ENCODE assay signal across 8 cellular contexts in the genomic region with DNA sequence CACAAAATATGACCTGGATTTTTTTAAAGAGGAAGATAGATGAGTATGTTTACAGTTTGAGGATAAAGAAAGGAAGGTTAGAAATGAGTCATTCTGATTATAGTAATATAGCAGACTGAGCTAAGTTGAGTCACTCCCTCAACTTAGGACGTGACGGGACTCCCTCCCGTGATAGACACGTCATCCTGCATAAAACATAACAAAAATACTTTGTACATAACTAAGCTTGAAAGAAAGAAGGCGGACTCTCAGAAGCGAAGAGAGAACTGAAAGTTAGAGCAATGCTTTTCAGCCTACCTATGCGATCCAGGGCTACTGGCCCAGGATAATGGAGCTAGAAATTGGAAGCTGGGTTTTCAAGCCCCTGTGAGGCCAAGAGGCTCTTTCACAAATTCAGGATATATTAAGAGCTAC. TPM values are rescaled to one million over a fixed set of nuclear protein-coding genes. Genes with fewer than 3 reads are reported as not detected.
A peak's percentile ranks its signal among the peaks of the same experiment; 100 is the strongest.
DNase-seq lines count a peak whose midpoint lies in the region; ATAC-seq and TF ChIP-seq lines count a peak whose summit lies in the region.

No MANE protein-coding gene starts in this region.

- no peaks in the 10 kb centered on the region for H3K4me1 ChIP-seq in CD8-positive, alpha-beta T cell (ENCODE audit: insufficient read depth, low read length)
- H3K4me1 ChIP-seq in gastroesophageal sphincter, result no peaks in the 10 kb centered on the region

- peak in 3 of 7 experiments; percentile 6 to 31 (median 21) for DNase-seq in CD8-positive, alpha-beta T cell
- DNase-seq in HS-27A (ENCODE audit: low read depth) (peak; percentile 69), putamen (ENCODE audit: low spot score) (no peak), NCI-H187 treated with DMSO at 0.1 percent for 48 hours (lab: John Stamatoyannopoulos, UW) (no peak)
- peak; percentile 65 for DNase-seq in activated CD4-positive, alpha-beta memory T cell treated with anti-CD3 and anti-CD28 coated beads, Interleukin-2, amount 10 ng/mL, durations not matched to agents 7 days and 5 days
- DNase-seq in stimulated activated CD8-positive, alpha-beta memory T cell treated with anti-CD3 and anti-CD28 coated beads, Interleukin-4, amount 100 ng/mL, for 48 hours, result peak; percentile 50

- intact Hi-C loops in CD8-positive, alpha-beta T cell (cut with DNase I, micrococcal nuclease), result loop anchor here in 1 of 2 experiments (10.0 kb wide), 1 partner anchor 1405 kb away; no protein-coding TSS in a partner anchor

- H3K4me1 Mint-ChIP-seq in CD8-positive, alpha-beta T cell (ENCODE audit: low read depth), result no peaks in the 10 kb centered on the region
- peaks cover 19% of the 10 kb centered on the region for H3K4me1 Mint-ChIP-seq in activated CD4-positive, alpha-beta memory T cell treated with anti-CD3 and anti-CD28 coated beads, Interleukin-2, amount 10 ng/mL, durations not matched to agents 7 days and 5 days

- no peak overlapping the region for H3K27ac ChIP-seq in CD8-positive, alpha-beta T cell (ENCODE audit: low read depth, low read length)
- H3K27ac ChIP-seq in gastroesophageal sphincter, result no peak overlapping the region

- no peak overlapping the region for H3K27ac Mint-ChIP-seq in CD8-positive, alpha-beta T cell
- H3K27ac Mint-ChIP-seq in activated CD4-positive, alpha-beta memory T cell treated with anti-CD3 and anti-CD28 coated beads, Interleukin-2, amount 10 ng/mL, durations not matched to agents 7 days and 5 days, result peak overlapping the region; percentile 79

- TF ChIP-seq EP300 in gastroesophageal sphincter (IDR thresholded peaks at IDR 0.05), result no peak

- ATAC-seq in CD8-positive, alpha-beta T cell, result peak; percentile 87
- ATAC-seq in GM21381 (IDR thresholded peaks at IDR 0.05; ENCODE audit: unreplicated experiment) (peak; percentile 90), gastroesophageal sphincter (peak; percentile 57)

- TF ChIP-seq POLR2A in gastroesophageal sphincter (IDR thresholded peaks at IDR 0.05), result no peak

- no peaks in the 10 kb centered on the region for H3K9me3 Mint-ChIP-seq in CD8-positive, alpha-beta T cell
- H3K9me3 Mint-ChIP-seq in activated CD4-positive, alpha-beta memory T cell treated with anti-CD3 and anti-CD28 coated beads, Interleukin-2, amount 10 ng/mL, durations not matched to agents 7 days and 5 days, result no peaks in the 10 kb centered on the region

- no peaks in the 10 kb centered on the region for H3K36me3 Mint-ChIP-seq in CD8-positive, alpha-beta T cell
- H3K36me3 Mint-ChIP-seq in activated CD4-positive, alpha-beta memory T cell treated with anti-CD3 and anti-CD28 coated beads, Interleukin-2, amount 10 ng/mL, durations not matched to agents 7 days and 5 days (ENCODE audit: low read depth), result no peaks in the 10 kb centered on the region

- 13 to 16% methylated on average over 3 to 7 of the region's 7 CpGs for WGBS in gastroesophageal sphincter (ENCODE audit: low coverage in 1 of 2), 2 donors

- POLR2A ChIA-PET in CD8-positive, alpha-beta T cell (lab: Charles Lee), result no interaction called here
- POLR2A ChIA-PET in activated CD4-positive, alpha-beta memory T cell treated with anti-CD3 and anti-CD28 coated beads, Interleukin-2, amount 10 ng/mL, durations not matched to agents 7 days and 5 days (lab: Charles Lee), result interaction anchor here (0.6 to 1.7 kb wide), 5 partner anchors 53 to 370 kb away, joined by 3 to 14 read pairs (median 9); partner anchors contain the start of genes COX20, DESI2 and HNRNPU

- TF ChIP-seq CTCF in CD8-positive, alpha-beta T cell (IDR thresholded peaks at IDR 0.05), result no peak
- TF ChIP-seq CTCF in gastroesophageal sphincter (IDR thresholded peaks at IDR 0.05), result no peak

- no peaks in the 10 kb centered on the region for H3K27me3 Mint-ChIP-seq in CD8-positive, alpha-beta T cell (ENCODE audit: low read depth)
- peaks cover 15% of the 10 kb centered on the region for H3K27me3 Mint-ChIP-seq in activated CD4-positive, alpha-beta memory T cell treated with anti-CD3 and anti-CD28 coated beads, Interleukin-2, amount 10 ng/mL, durations not matched to agents 7 days and 5 days

- CTCF ChIA-PET in CD8-positive, alpha-beta T cell (lab: Charles Lee), result interaction anchor here (0.6 to 2.4 kb wide), 5 partner anchors 197 to 466 kb away, joined by 3 to 16 read pairs (median 3); no protein-coding TSS in a partner anchor
- CTCF ChIA-PET in activated CD4-positive, alpha-beta memory T cell treated with anti-CD3 and anti-CD28 coated beads, Interleukin-2, amount 10 ng/mL, durations not matched to agents 7 days and 5 days (lab: Charles Lee), result interaction anchor here (0.6 to 1.9 kb wide), 12 partner anchors 9 to 832 kb away, joined by 3 to 15 read pairs (median 4); partner anchors contain the start of gene HNRNPU

- no peak overlapping the region for H3K4me3 ChIP-seq in CD8-positive, alpha-beta T cell (ENCODE audit: low read depth, low read length)
- H3K4me3 ChIP-seq in gastroesophageal sphincter, result no peak overlapping the region

- no peak overlapping the region for H3K4me3 Mint-ChIP-seq in CD8-positive, alpha-beta T cell
- H3K4me3 Mint-ChIP-seq in activated CD4-positive, alpha-beta memory T cell treated with anti-CD3 and anti-CD28 coated beads, Interleukin-2, amount 10 ng/mL, durations not matched to agents 7 days and 5 days, result peak overlapping the region; percentile 62

- no peaks in the 10 kb centered on the region for H3K27me3 ChIP-seq in CD8-positive, alpha-beta T cell (ENCODE audit: insufficient read depth, low read length)
- H3K27me3 ChIP-seq in gastroesophageal sphincter, result no peaks in the 10 kb centered on the region

- H3K9me3 ChIP-seq in CD8-positive, alpha-beta T cell (ENCODE audit: low read length), result no peaks in the 10 kb centered on the region
- no peaks in the 10 kb centered on the region for H3K9me3 ChIP-seq in gastroesophageal sphincter

- H3K36me3 ChIP-seq in CD8-positive, alpha-beta T cell (ENCODE audit: insufficient read depth, low read length), result no peaks in the 10 kb centered on the region
- H3K36me3 ChIP-seq in gastroesophageal sphincter, result no peaks in the 10 kb centered on the region

RNA-seq across cellular contexts. Expression of gene DESI2, which starts 53.0 kb away (rescaled TPM):
- 10 to 100 TPM; 14.5 to 16.2 TPM for total RNA-seq in CD8-positive, alpha-beta T cell
- total RNA-seq in activated CD4-positive, alpha-beta memory T cell treated with anti-CD3 and anti-CD28 coated beads, Interleukin-2, amount 10 ng/mL, durations not matched to agents 7 days and 5 days, result 10 to 100 TPM; 26.6 to 31.4 TPM
- 10 to 100 TPM; 38.5 to 56.3 (median 41.1) TPM for total RNA-seq in gastroesophageal sphincter

Comparison
In these comparisons a context has a peak if more than half of its experiments do, and no peak if none do; other contexts are left out.
1. DNase-seq: peak in HS-27A (single experiment), activated CD4-positive, alpha-beta memory T cell treated with anti-CD3 and anti-CD28 coated beads, Interleukin-2, amount 10 ng/mL, durations not matched to agents 7 days and 5 days (single experiment) and stimulated activated CD8-positive, alpha-beta memory T cell treated with anti-CD3 and anti-CD28 coated beads, Interleukin-4, amount 100 ng/mL, for 48 hours (single experiment); none in putamen (single experiment) and NCI-H187 treated with DMSO at 0.1 percent for 48 hours (single experiment).
2. Peak in every context shown above with its lines, with median percentiles within 50 percentile points of each other: ATAC-seq.